Comparison of ENCODE assay signal across 1 cellular context in the genomic region with DNA sequence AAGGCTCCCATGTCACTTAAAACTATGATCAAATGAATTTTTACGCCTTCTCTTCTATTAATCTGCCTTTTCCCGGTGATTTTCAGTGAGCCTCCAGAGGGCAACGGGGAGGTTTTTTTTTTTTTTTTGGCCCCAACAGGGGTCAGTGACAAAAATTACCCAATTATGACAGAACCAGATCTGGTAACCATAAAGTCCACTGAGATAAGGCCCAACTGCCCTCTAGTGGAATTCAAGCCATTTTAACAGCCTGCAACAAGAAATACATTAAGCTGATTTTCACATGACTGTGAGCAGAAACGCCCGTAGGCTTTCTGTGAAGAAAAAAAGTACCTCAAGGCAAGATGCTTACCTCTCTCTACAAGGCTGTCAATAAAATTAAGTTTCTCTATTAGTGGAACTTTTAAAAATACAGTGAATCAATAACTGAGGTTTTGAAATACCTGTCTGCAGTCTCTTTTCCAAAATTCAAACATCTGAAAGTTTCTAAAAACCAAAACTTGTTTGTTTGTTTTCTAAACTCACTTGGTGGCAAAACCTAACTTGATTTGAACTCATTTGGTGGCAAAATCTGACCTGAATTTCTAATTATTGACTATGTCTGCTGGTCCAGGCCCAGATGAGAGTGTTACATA.
TF ChIP-seq lines count a peak whose summit lies in the region.

No MANE protein-coding gene starts in this region.

TF ChIP-seq in GM23338, 12 proteins besides CTCF, POLR2A, EP300 and RAD21 (continued from another document):
- TF ChIP-seq, protein P1, sequence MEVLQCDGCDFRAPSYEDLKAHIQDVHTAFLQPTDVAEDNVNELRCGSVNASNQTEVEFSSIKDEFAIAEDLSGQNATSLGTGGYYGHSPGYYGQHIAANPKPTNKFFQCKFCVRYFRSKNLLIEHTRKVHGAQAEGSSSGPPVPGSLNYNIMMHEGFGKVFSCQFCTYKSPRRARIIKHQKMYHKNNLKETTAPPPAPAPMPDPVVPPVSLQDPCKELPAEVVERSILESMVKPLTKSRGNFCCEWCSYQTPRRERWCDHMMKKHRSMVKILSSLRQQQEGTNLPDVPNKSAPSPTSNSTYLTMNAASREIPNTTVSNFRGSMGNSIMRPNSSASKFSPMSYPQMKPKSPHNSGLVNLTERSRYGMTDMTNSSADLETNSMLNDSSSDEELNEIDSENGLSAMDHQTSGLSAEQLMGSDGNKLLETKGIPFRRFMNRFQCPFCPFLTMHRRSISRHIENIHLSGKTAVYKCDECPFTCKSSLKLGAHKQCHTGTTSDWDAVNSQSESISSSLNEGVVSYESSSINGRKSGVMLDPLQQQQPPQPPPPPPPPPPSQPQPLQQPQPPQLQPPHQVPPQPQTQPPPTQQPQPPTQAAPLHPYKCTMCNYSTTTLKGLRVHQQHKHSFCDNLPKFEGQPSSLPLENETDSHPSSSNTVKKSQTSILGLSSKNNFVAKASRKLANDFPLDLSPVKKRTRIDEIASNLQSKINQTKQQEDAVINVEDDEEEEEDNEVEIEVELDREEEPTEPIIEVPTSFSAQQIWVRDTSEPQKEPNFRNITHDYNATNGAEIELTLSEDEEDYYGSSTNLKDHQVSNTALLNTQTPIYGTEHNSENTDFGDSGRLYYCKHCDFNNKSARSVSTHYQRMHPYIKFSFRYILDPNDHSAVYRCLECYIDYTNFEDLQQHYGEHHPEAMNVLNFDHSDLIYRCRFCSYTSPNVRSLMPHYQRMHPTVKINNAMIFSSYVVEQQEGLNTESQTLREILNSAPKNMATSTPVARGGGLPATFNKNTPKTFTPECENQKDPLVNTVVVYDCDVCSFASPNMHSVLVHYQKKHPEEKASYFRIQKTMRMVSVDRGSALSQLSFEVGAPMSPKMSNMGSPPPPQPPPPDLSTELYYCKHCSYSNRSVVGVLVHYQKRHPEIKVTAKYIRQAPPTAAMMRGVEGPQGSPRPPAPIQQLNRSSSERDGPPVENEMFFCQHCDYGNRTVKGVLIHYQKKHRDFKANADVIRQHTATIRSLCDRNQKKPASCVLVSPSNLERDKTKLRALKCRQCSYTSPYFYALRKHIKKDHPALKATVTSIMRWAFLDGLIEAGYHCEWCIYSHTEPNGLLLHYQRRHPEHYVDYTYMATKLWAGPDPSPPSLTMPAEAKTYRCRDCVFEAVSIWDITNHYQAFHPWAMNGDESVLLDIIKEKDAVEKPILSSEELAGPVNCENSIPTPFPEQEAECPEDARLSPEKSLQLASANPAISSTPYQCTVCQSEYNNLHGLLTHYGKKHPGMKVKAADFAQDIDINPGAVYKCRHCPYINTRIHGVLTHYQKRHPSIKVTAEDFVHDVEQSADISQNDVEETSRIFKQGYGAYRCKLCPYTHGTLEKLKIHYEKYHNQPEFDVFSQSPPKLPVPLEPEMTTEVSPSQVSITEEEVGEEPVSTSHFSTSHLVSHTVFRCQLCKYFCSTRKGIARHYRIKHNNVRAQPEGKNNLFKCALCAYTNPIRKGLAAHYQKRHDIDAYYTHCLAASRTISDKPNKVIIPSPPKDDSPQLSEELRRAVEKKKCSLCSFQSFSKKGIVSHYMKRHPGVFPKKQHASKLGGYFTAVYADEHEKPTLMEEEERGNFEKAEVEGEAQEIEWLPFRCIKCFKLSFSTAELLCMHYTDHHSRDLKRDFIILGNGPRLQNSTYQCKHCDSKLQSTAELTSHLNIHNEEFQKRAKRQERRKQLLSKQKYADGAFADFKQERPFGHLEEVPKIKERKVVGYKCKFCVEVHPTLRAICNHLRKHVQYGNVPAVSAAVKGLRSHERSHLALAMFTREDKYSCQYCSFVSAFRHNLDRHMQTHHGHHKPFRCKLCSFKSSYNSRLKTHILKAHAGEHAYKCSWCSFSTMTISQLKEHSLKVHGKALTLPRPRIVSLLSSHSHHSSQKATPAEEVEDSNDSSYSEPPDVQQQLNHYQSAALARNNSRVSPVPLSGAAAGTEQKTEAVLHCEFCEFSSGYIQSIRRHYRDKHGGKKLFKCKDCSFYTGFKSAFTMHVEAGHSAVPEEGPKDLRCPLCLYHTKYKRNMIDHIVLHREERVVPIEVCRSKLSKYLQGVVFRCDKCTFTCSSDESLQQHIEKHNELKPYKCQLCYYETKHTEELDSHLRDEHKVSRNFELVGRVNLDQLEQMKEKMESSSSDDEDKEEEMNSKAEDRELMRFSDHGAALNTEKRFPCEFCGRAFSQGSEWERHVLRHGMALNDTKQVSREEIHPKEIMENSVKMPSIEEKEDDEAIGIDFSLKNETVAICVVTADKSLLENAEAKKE (CRISPR knock-in tag; IDR thresholded peaks at IDR 0.05): no peak
- no peak for TF ChIP-seq CREB1 (CRISPR knock-in tag; IDR thresholded peaks at IDR 0.05; ENCODE audit: low read depth)
- no peak for TF ChIP-seq STAT1 (IDR thresholded peaks at IDR 0.05; ENCODE audit: unreplicated experiment)
- no peak for TF ChIP-seq ZNF331 (CRISPR knock-in tag; IDR thresholded peaks at IDR 0.05; ENCODE audit: low read depth)
- TF ChIP-seq NANOG (IDR thresholded peaks at IDR 0.05; ENCODE audit: borderline replicate concordance): no peak
- TF ChIP-seq, protein P2, sequence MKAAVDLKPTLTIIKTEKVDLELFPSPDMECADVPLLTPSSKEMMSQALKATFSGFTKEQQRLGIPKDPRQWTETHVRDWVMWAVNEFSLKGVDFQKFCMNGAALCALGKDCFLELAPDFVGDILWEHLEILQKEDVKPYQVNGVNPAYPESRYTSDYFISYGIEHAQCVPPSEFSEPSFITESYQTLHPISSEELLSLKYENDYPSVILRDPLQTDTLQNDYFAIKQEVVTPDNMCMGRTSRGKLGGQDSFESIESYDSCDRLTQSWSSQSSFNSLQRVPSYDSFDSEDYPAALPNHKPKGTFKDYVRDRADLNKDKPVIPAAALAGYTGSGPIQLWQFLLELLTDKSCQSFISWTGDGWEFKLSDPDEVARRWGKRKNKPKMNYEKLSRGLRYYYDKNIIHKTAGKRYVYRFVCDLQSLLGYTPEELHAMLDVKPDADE (IDR thresholded peaks at IDR 0.05): no peak
- TF ChIP-seq POLR2AphosphoS5 (IDR thresholded peaks at IDR 0.05; ENCODE audit: low read depth): no peak
- no peak for TF ChIP-seq ZNF114 (CRISPR knock-in tag; IDR thresholded peaks at IDR 0.05)
- TF ChIP-seq JUNB (IDR thresholded peaks at IDR 0.05; ENCODE audit: unreplicated experiment): no peak
- TF ChIP-seq, protein P3, sequence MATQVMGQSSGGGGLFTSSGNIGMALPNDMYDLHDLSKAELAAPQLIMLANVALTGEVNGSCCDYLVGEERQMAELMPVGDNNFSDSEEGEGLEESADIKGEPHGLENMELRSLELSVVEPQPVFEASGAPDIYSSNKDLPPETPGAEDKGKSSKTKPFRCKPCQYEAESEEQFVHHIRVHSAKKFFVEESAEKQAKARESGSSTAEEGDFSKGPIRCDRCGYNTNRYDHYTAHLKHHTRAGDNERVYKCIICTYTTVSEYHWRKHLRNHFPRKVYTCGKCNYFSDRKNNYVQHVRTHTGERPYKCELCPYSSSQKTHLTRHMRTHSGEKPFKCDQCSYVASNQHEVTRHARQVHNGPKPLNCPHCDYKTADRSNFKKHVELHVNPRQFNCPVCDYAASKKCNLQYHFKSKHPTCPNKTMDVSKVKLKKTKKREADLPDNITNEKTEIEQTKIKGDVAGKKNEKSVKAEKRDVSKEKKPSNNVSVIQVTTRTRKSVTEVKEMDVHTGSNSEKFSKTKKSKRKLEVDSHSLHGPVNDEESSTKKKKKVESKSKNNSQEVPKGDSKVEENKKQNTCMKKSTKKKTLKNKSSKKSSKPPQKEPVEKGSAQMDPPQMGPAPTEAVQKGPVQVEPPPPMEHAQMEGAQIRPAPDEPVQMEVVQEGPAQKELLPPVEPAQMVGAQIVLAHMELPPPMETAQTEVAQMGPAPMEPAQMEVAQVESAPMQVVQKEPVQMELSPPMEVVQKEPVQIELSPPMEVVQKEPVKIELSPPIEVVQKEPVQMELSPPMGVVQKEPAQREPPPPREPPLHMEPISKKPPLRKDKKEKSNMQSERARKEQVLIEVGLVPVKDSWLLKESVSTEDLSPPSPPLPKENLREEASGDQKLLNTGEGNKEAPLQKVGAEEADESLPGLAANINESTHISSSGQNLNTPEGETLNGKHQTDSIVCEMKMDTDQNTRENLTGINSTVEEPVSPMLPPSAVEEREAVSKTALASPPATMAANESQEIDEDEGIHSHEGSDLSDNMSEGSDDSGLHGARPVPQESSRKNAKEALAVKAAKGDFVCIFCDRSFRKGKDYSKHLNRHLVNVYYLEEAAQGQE (IDR thresholded peaks at IDR 0.05; ENCODE audit: unreplicated experiment): no peak
